8 cellular contexts compared by ENCODE assay signal in genomic region chr18:8608795-8609673, GRCh38. TPM values are rescaled to one million over a fixed set of nuclear protein-coding genes. Genes with fewer than 3 reads are reported as not detected.
DNase-seq lines count a peak whose midpoint lies in the region; ATAC-seq, FAIRE-seq and TF ChIP-seq lines count a peak whose summit lies in the region.

Gene RAB12, plus strand, starts transcription at chr18:8609437. Its CDS starts 3 bp downstream, at chr18:8609440.

- H3K23ac ChIP-seq in H1 (ENCODE audit: insufficient read length): no peak within 1 kb of the TSS

- peak within 1 kb of the TSS; percentile 73 for H3K56ac ChIP-seq in H1 (replicated peaks; ENCODE audit: insufficient read length, low read depth, low read length)

- no peak within 1 kb of the TSS for H2BK12ac ChIP-seq in H1 (ENCODE audit: low read depth, low read length)

- POLR2A ChIA-PET in H1 (lab: Charles Lee; ENCODE audit: partially characterized antibody): interaction anchor here (0.8 to 1.6 kb wide), 3 partner anchors 8 to 20 kb away, joined by 3 to 4 read pairs (median 3); no protein-coding TSS in a partner anchor

- ATAC-seq in GM19438 (IDR thresholded peaks at IDR 0.05; ENCODE audit: low read depth, unreplicated experiment): peak; percentile 58

- H3K18ac ChIP-seq in H1 (ENCODE audit: extremely low read depth, low read length): peak within 1 kb of the TSS; percentile 83

- no peak within 1 kb of the TSS for H2BK120ac ChIP-seq in H1 (replicated peaks; ENCODE audit: low read depth, low read length)

- H2AFZ ChIP-seq in H1 (ENCODE audit: low read length): peak within 1 kb of the TSS; percentile 43

- H3K4me3 ChIP-seq in H1 (ENCODE audit: extremely low read depth in 1 of 4, insufficient read depth in 2 of 4, low read depth in 3 of 4, low read length in 4 of 4): peak within 1 kb of the TSS; percentile 85 to 99 (median 88)

- peak; percentile 61 to 63 for TF ChIP-seq POLR2A in H1 (IDR thresholded peaks at IDR 0.05; ENCODE audit: control extremely low read depth in 1 of 2, low read depth in 2 of 2, low read length in 2 of 2)

- CTCF ChIA-PET in H1 (lab: Charles Lee; ENCODE audit: partially characterized antibody): interaction anchor here (0.7 to 2.5 kb wide), 6 partner anchors 9 to 37 kb away, joined by 3 to 14 read pairs (median 4); no protein-coding TSS in a partner anchor

- TF ChIP-seq EP300 in H1 (IDR thresholded peaks at IDR 0.05; ENCODE audit: borderline replicate concordance in 1 of 2, low read depth in 2 of 2, low read length in 2 of 2): no peak

- WGBS in H1 (ENCODE audit: extremely low coverage in 1 of 2, insufficient coverage in 1 of 2, insufficient read length in 1 of 2, insufficient replicate concordance in 2 of 2, low coverage in 1 of 2, low lambda C conversion rate in 2 of 2, missing lambda C conversion rate in 1 of 2), 2 experiments: 1% methylated on average over 37 of the region's 98 CpGs; no CpG with 5 or more reads in 1 of the 2 experiments

- 0 out of 2 replicates have a peak, but pooled peaks cover 8% of the 10 kb centered on the region for H3K79me1 ChIP-seq in H1 (ENCODE audit: low read depth, low read length)

- H2BK15ac ChIP-seq in H1 (ENCODE audit: low read length): 0 out of 2 replicates have a peak within 1 kb of the TSS, but pooled peaks have one; percentile 48

- H4K5ac ChIP-seq in H1 (ENCODE audit: insufficient read length, low read depth, low read length): no peak within 1 kb of the TSS

- H3K9me3 ChIP-seq in H1 (ENCODE audit: insufficient read depth in 2 of 2, low read depth in 1 of 2, low read length in 1 of 2): no peaks in the 10 kb centered on the region

- H4K91ac ChIP-seq in H1 (replicated peaks; ENCODE audit: insufficient read length, low read length): peak within 1 kb of the TSS; percentile 79

- H3K79me2 ChIP-seq in H1 (ENCODE audit: control insufficient read depth in 1 of 2, insufficient read depth in 2 of 2, low read length in 2 of 2): peaks cover 20 to 44% of the 10 kb centered on the region in 2 experiments

- H3K27me3 ChIP-seq in H1 (replicated peaks in 1 of 4; ENCODE audit: control insufficient read depth in 3 of 4, extremely low read depth in 1 of 4, insufficient read depth in 3 of 4, low read length in 3 of 4): peaks cover 0 to 9% (median 5%) of the 10 kb centered on the region in 4 experiments; a peak in 2 of 7 replicates

- H4K20me1 ChIP-seq in H1 (replicated peaks in 1 of 2; ENCODE audit: control insufficient read depth in 1 of 2, insufficient read depth in 2 of 2, low read length in 2 of 2): peaks cover 17 to 26% of the 10 kb centered on the region in 2 experiments

- peak within 1 kb of the TSS; percentile 56 to 93 (median 65) for H3K9ac ChIP-seq in H1 (replicated peaks in 1 of 4; ENCODE audit: extremely low read depth in 1 of 4, low read depth in 3 of 4, low read length in 3 of 4)

- peaks cover 4 to 10% (median 5%) of the 10 kb centered on the region in 4 experiments; a peak in 6 of 7 replicates for H3K4me1 ChIP-seq in H1 (replicated peaks in 1 of 4; ENCODE audit: control insufficient read depth in 3 of 4, insufficient read depth in 4 of 4, low read length in 3 of 4)

- H3K4ac ChIP-seq in H1 (replicated peaks; ENCODE audit: insufficient read length, low read depth, low read length): no peak within 1 kb of the TSS

- H3K4me2 ChIP-seq in H1 (ENCODE audit: insufficient read depth in 1 of 2, low read depth in 2 of 2, low read length in 2 of 2): peak within 1 kb of the TSS; percentile 73 to 81

- no peak; a peak in 1 of 4 replicates for TF ChIP-seq RAD21 in H1 (IDR thresholded peaks at IDR 0.05 in 1 of 2, conservative IDR thresholded peaks at IDR 0.05 in 1 of 2; ENCODE audit: low read depth in 2 of 2, low read length in 2 of 2)

- peaks cover 7% of the 10 kb centered on the region; the same call in 1 of the 2 replicates for H3K23me2 ChIP-seq in H1 (ENCODE audit: low read depth, low read length)

- FAIRE-seq in H1 (lab: Jason Lieb, UNC): no peak

- H2BK5ac ChIP-seq in H1 (ENCODE audit: low read depth, low read length): 0 out of 2 replicates have a peak within 1 kb of the TSS, but pooled peaks have one; percentile 44

- peak within 1 kb of the TSS; percentile 64 for H4K8ac ChIP-seq in H1 (ENCODE audit: extremely low read depth, insufficient read depth, low read length)

- peaks cover 0 to 8% (median 2%) of the 10 kb centered on the region in 4 experiments; a peak in 3 of 8 replicates for H3K36me3 ChIP-seq in H1 (ENCODE audit: control insufficient read depth in 2 of 4, insufficient read depth in 4 of 4, low read length in 3 of 4)

- H2AK5ac ChIP-seq in H1 (ENCODE audit: low read depth, low read length): no peak within 1 kb of the TSS

- peak; percentile 51 to 75 (median 71) for TF ChIP-seq CTCF in H1 (IDR thresholded peaks at IDR 0.05; ENCODE audit: control extremely low read depth in 1 of 3, insufficient read depth in 1 of 3, low read depth in 1 of 3, low read length in 3 of 3)

- peak within 1 kb of the TSS; percentile 38; the same call in 1 of the 2 replicates for H3K27ac ChIP-seq in H1 (ENCODE audit: low read depth, low read length)

- no peak within 1 kb of the TSS for H3K14ac ChIP-seq in H1 (ENCODE audit: insufficient read length)

- DNase-seq in C1 segment of cervical spinal cord (lab: John Stamatoyannopoulos, UW) (peak in 13 of 14 donors; percentile 23 to 92 (median 67)), HPDE6-E6E7 (ENCODE audit: extremely low spot score) (peak; percentile 80), NOMO-1 (lab: John Stamatoyannopoulos, UW; ENCODE audit: unreplicated experiment in 2 of 2) (peak; percentile 65 to 91), H1 (ENCODE audit: low read depth in 1 of 2, low spot score in 2 of 2) (peak; percentile 19 to 87), mesenteric fat pad (ENCODE audit: low spot score) (peak; percentile 97)
- DNase-seq in activated CD8-positive, alpha-beta memory T cell treated with anti-CD3 and anti-CD28 coated beads for 4 hours (ENCODE audit: low read depth in 2 of 2): peak; percentile 66
- DNase-seq in stimulated activated CD8-positive, alpha-beta memory T cell treated with anti-CD3 and anti-CD28 coated beads, Interleukin-15, amount 100 ng/mL, for 1 hour (ENCODE audit: low read depth): peak; percentile 70

- H2BK20ac ChIP-seq in H1 (ENCODE audit: low read length): no peak within 1 kb of the TSS

TF ChIP-seq in H1, 55 proteins besides CTCF, POLR2A, EP300 and RAD21 (continues in another document):
- TF ChIP-seq, protein P1, sequence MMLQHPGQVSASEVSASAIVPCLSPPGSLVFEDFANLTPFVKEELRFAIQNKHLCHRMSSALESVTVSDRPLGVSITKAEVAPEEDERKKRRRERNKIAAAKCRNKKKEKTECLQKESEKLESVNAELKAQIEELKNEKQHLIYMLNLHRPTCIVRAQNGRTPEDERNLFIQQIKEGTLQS (IDR thresholded peaks at IDR 0.05; ENCODE audit: insufficient read depth, low read depth, low read length): no peak
- TF ChIP-seq CHD1 (IDR thresholded peaks at IDR 0.05; ENCODE audit: low read depth, low read length) (peak; percentile 42; the same call in 1 of the 2 replicates), SRF (IDR thresholded peaks at IDR 0.05; ENCODE audit: low read depth, low read length) (no peak), KDM5A (IDR thresholded peaks at IDR 0.05; ENCODE audit: low read length) (no peak), NRF1 (IDR thresholded peaks at IDR 0.05; ENCODE audit: low read depth, low read length) (no peak), PHF8 (conservative IDR thresholded peaks at IDR 0.05; ENCODE audit: low read depth, low read length) (peak; percentile 24), CBX8 (IDR thresholded peaks at IDR 0.05; ENCODE audit: borderline replicate concordance, low read depth, low read length) (no peak), NANOG (IDR thresholded peaks at IDR 0.05; ENCODE audit: insufficient read depth, low read depth, low read length, poor library complexity, severe bottlenecking) (no peak), RBBP5 (IDR thresholded peaks at IDR 0.05; ENCODE audit: borderline replicate concordance, low read depth, low read length) (0 out of 2 replicates have a peak, but pooled peaks have one; percentile 42), ASH2L (IDR thresholded peaks at IDR 0.05; ENCODE audit: low read length) (peak; percentile 90), SAP30 (IDR thresholded peaks at IDR 0.05; ENCODE audit: insufficient read depth, insufficient replicate concordance, low read length) (no peak), TBP (IDR thresholded peaks at IDR 0.05; ENCODE audit: low read depth, low read length) (peak; percentile 65; the same call in 1 of the 2 replicates), SP4 (IDR thresholded peaks at IDR 0.05; ENCODE audit: low read length) (no peak), EGR1 (IDR thresholded peaks at IDR 0.05; ENCODE audit: borderline replicate concordance, low read depth, low read length) (peak; percentile 94; the same call in 1 of the 2 replicates), POLR2AphosphoS5 (IDR thresholded peaks at IDR 0.05; ENCODE audit: low read depth, low read length) (peak; percentile 51; the same call in 1 of the 2 replicates), TAF1 (IDR thresholded peaks at IDR 0.05; ENCODE audit: low read depth, low read length) (peak; percentile 84), KDM1A (IDR thresholded peaks at IDR 0.05; ENCODE audit: borderline replicate concordance, low read length) (peak; percentile 72; the same call in 1 of the 2 replicates), JUND (IDR thresholded peaks at IDR 0.05; ENCODE audit: low read length) (no peak), CHD2 (IDR thresholded peaks at IDR 0.05; ENCODE audit: low read length) (no peak), SP1 (IDR thresholded peaks at IDR 0.05; ENCODE audit: low read depth, low read length) (no peak), SIN3A (conservative IDR thresholded peaks at IDR 0.05 in 1 of 2, IDR thresholded peaks at IDR 0.05 in 1 of 2; ENCODE audit: low read depth in 1 of 2, low read length in 2 of 2) (no peak)
- TF ChIP-seq, protein P2, sequence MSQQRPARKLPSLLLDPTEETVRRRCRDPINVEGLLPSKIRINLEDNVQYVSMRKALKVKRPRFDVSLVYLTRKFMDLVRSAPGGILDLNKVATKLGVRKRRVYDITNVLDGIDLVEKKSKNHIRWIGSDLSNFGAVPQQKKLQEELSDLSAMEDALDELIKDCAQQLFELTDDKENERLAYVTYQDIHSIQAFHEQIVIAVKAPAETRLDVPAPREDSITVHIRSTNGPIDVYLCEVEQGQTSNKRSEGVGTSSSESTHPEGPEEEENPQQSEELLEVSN (IDR thresholded peaks at IDR 0.05): peak; percentile 25; the same call in 1 of the 2 replicates

RNA-seq across cellular contexts. Expression of gene RAB12, which starts in this region (rescaled TPM):
- total RNA-seq in H1 (2021; fragmentation: NEBNext Ultra II Directional; extraction: Animal tissue kit (Norgen Biotek cat#: 25700)): 42.1 and 45.9 TPM in 2 replicates
- 11.6 and 19.7 TPM in 2 replicates for polyA plus RNA-seq in H1 (2011; rRNA removed)
- 25.6 TPM for polyA plus RNA-seq in H1 (2011; cell fraction: cytosol; rRNA removed)
- polyA plus RNA-seq in H1 (2011; cell fraction: nucleus; rRNA removed): 14.5 TPM
- polyA plus RNA-seq in H1 (2012, experiment 1 of 2): 26.6 to 45.7 TPM (median 29.0 TPM) in 4 replicates
- polyA plus RNA-seq in H1 (2012, experiment 2 of 2): 12.6 TPM
- polyA plus RNA-seq in H1 (2013, experiment 1 of 2): 41.6 TPM
- polyA plus RNA-seq in H1 (2013, experiment 2 of 2): 35.7 TPM
- 14.5 and 18.1 TPM in 2 replicates for polyA minus RNA-seq in H1 (2011; rRNA and poly(A)+ RNA removed)
- polyA minus RNA-seq in H1 (2011; cell fraction: cytosol; rRNA and poly(A)+ RNA removed): 22.2 TPM
- polyA minus RNA-seq in H1 (2011; cell fraction: nucleus; rRNA and poly(A)+ RNA removed): 37.2 TPM
- 43.8 TPM for total RNA-seq in mesenteric fat pad

Comparison
In these comparisons a context has a peak if more than half of its experiments do, and no peak if none do; other contexts are left out.
1. Peak in every context shown above with its lines: DNase-seq, ATAC-seq, H3K4me3 ChIP-seq and H3K27ac ChIP-seq.